ENCODE assay signal across 16 cellular contexts in genomic region chr2:105183555-105184323, GRCh38. TPM values are rescaled to one million over a fixed set of nuclear protein-coding genes. Genes with fewer than 3 reads are reported as not detected.
DNase-seq lines count a peak whose midpoint lies in the region; ATAC-seq and TF ChIP-seq lines count a peak whose summit lies in the region.
"Had no signal": no experiment of that assay in that cellular context is flagged by ENCODE, and none has a peak within 500 bp of the region (broad histone marks: within the 10 kb centered on the region; RNA-seq: fewer than 3 reads in every experiment).

No MANE protein-coding gene starts in this region.

- H3K36me3 Mint-ChIP-seq in activated CD8-positive, alpha-beta T cell treated with anti-CD3 and anti-CD28 coated beads, Interleukin-2, amount 10 ng/mL, durations not matched to agents 7 days and 5 days (ENCODE audit: low read depth): no peaks in the 10 kb centered on the region
- H3K36me3 Mint-ChIP-seq: brain had no signal

- no peaks in the 10 kb centered on the region for H3K4me1 Mint-ChIP-seq in activated CD8-positive, alpha-beta T cell treated with anti-CD3 and anti-CD28 coated beads, Interleukin-2, amount 10 ng/mL, durations not matched to agents 7 days and 5 days (ENCODE audit: low read depth)

- H3K27me3 Mint-ChIP-seq in activated CD8-positive, alpha-beta T cell treated with anti-CD3 and anti-CD28 coated beads, Interleukin-2, amount 10 ng/mL, durations not matched to agents 7 days and 5 days (ENCODE audit: low read depth): no peaks in the 10 kb centered on the region

- ATAC-seq in GM18858 (IDR thresholded peaks at IDR 0.05; ENCODE audit: unreplicated experiment): peak; percentile 74
- ATAC-seq in GM21515 (IDR thresholded peaks at IDR 0.05; ENCODE audit: unreplicated experiment): peak; percentile 79
- ATAC-seq in HG03039 (IDR thresholded peaks at IDR 0.05; ENCODE audit: unreplicated experiment): peak; percentile 61
- ATAC-seq in activated CD8-positive, alpha-beta T cell treated with anti-CD3 and anti-CD28 coated beads, Interleukin-2, amount 10 ng/mL, durations not matched to agents 7 days and 5 days: no peak
- ATAC-seq: gastroesophageal sphincter had no signal

- POLR2A ChIA-PET in activated CD8-positive, alpha-beta T cell treated with anti-CD3 and anti-CD28 coated beads, Interleukin-2, amount 10 ng/mL, durations not matched to agents 7 days and 5 days (lab: Charles Lee): no interaction called here

- H3K27ac Mint-ChIP-seq in activated CD8-positive, alpha-beta T cell treated with anti-CD3 and anti-CD28 coated beads, Interleukin-2, amount 10 ng/mL, durations not matched to agents 7 days and 5 days: no peak overlapping the region
- H3K27ac Mint-ChIP-seq: brain had no signal

- TF ChIP-seq CTCF in VCaP (conservative IDR thresholded peaks at IDR 0.05): no peak

- no peak overlapping the region for H3K4me3 Mint-ChIP-seq in activated CD8-positive, alpha-beta T cell treated with anti-CD3 and anti-CD28 coated beads, Interleukin-2, amount 10 ng/mL, durations not matched to agents 7 days and 5 days
- H3K4me3 Mint-ChIP-seq: brain had no signal

- H3K27ac ChIP-seq in VCaP: peak overlapping the region; percentile 69
- H3K27ac ChIP-seq: BLaER1 treated with 17β-estradiol and CSF1 and Interleukin-3, amounts not matched to agents 10 nM and 100 nM; gastroesophageal sphincter had no signal

- CTCF ChIA-PET in activated CD8-positive, alpha-beta T cell treated with anti-CD3 and anti-CD28 coated beads, Interleukin-2, amount 10 ng/mL, durations not matched to agents 7 days and 5 days (lab: Charles Lee): no interaction called here

- intact Hi-C loops in cardiac septum (cut with DNase I): no loop called here

- no peaks in the 10 kb centered on the region for H3K9me3 Mint-ChIP-seq in activated CD8-positive, alpha-beta T cell treated with anti-CD3 and anti-CD28 coated beads, Interleukin-2, amount 10 ng/mL, durations not matched to agents 7 days and 5 days (ENCODE audit: insufficient read depth)

- DNase-seq in activated CD8-positive, alpha-beta T cell treated with anti-CD3 and anti-CD28 coated beads, Interleukin-2, amount 10 ng/mL, durations not matched to agents 7 days and 5 days: no peak
- DNase-seq in medulla oblongata (ENCODE audit: extremely low spot score): no peak
- DNase-seq in cardiac septum (ENCODE audit: low spot score): no peak
- DNase-seq in cerebellar nuclear complex (lab: John Stamatoyannopoulos, UW): no peak
- DNase-seq: activated CD4-positive, alpha-beta T cell treated with anti-CD3 and anti-CD28 coated beads for 48 hours; activated gamma-delta T cell; NCI-H2171 treated with DMSO at 0.1 percent for 48 hours had no signal

RNA-seq across cellular contexts. Expression of gene GPR45, which starts 57.8 kb away (rescaled TPM):
- not detected for total RNA-seq in activated CD8-positive, alpha-beta T cell treated with anti-CD3 and anti-CD28 coated beads, Interleukin-2, amount 10 ng/mL, durations not matched to agents 7 days and 5 days
- total RNA-seq in cardiac septum: not detected
- total RNA-seq: gastroesophageal sphincter, OCI-LY7, renal cortical epithelial cell had no signal
